ENCODE assay signal across 21 cellular contexts in the genomic region with DNA sequence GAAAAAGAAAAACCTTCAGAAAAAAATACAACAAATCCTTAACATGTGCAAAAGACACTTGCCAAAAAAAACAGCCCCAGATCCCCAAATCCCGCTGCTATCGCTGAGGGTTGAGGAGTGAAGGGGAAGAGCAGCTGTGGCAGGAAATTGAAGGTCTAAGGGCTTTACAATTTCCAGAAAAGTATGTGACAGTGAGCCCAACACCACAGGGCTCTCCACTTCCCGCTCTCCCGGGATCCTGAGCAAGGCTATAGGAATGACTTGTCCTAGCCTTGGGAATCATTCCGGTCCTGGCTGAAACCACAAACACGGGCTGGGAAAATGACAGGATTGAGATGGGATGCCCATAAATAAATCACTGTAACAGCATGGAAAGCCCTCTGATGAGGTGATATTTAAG.
"Had no signal": no experiment of that assay in that cellular context is flagged by ENCODE, and none has a peak within 500 bp of the region (broad histone marks: within the 10 kb centered on the region; RNA-seq: fewer than 3 reads in every experiment).

No MANE protein-coding gene starts in this region.

- H3K27ac ChIP-seq: ascending aorta, breast epithelium, lower lobe of right lung had no signal

- DNase-seq: activated CD4-positive, alpha-beta T cell treated with anti-CD3 and anti-CD28 coated beads, Interleukin-2, amount 10 ng/mL, durations not matched to agents 7 days and 5 days; activated CD8-positive, alpha-beta memory T cell treated with anti-CD3 and anti-CD28 coated beads, Interleukin-2, amount 50 U/mL, for 4 hours; activated effector memory CD4-positive, alpha-beta T cell treated with Interleukin-2 at 50 U/mL for 16 hours; activated naive CD4-positive, alpha-beta T cell treated with anti-CD3 and anti-CD28 coated beads, Interleukin-2, amount 10 ng/mL, durations not matched to agents 7 days and 5 days; activated naive CD8-positive, alpha-beta T cell treated with anti-CD3 and anti-CD28 coated beads, Interleukin-2, amount 50 U/mL, for 24 hours; activated T-cell treated with anti-CD3 and anti-CD28 coated beads, Interleukin-2, amount 50 U/mL, for 4 hours; cerebellar nuclear complex; cortex of kidney; erythroblast; head of caudate nucleus; left cardiac atrium; lower lobe of right lung; nephron progenitor cell; nucleus accumbens; stimulated activated CD4-positive, alpha-beta T cell treated with anti-CD3 and anti-CD28 coated beads, Interleukin-2, amount 100 ng/mL, for 48 hours; stimulated activated naive CD8-positive, alpha-beta T cell treated with anti-CD3 and anti-CD28 coated beads, Interleukin-15, amount 100 ng/mL, for 72 hours; T1000; trophoblast cell had no signal

- ATAC-seq: activated CD4-positive, CD25-positive, alpha-beta regulatory T cell treated with anti-CD3 and anti-CD28 coated beads, Interleukin-2, amount 50 U/mL, for 24 hours; activated naive CD8-positive, alpha-beta T cell treated with anti-CD3 and anti-CD28 coated beads, Interleukin-2, amount 50 U/mL, for 24 hours; activated T-cell treated with anti-CD3 and anti-CD28 coated beads, Interleukin-2, amount 50 U/mL, for 4 hours; lower lobe of right lung; stimulated activated naive CD8-positive, alpha-beta T cell treated with anti-CD3 and anti-CD28 coated beads, Interleukin-15, amount 100 ng/mL, for 72 hours had no signal

- H3K4me1 ChIP-seq: ascending aorta, breast epithelium, lower lobe of right lung had no signal

- H3K27me3 ChIP-seq: ascending aorta, breast epithelium had no signal

- H3K4me3 ChIP-seq: ascending aorta, breast epithelium, lower lobe of right lung had no signal

- H3K36me3 ChIP-seq: ascending aorta, breast epithelium, lower lobe of right lung had no signal

- H3K9me3 ChIP-seq: ascending aorta, breast epithelium, lower lobe of right lung had no signal
